In the genomic region with DNA sequence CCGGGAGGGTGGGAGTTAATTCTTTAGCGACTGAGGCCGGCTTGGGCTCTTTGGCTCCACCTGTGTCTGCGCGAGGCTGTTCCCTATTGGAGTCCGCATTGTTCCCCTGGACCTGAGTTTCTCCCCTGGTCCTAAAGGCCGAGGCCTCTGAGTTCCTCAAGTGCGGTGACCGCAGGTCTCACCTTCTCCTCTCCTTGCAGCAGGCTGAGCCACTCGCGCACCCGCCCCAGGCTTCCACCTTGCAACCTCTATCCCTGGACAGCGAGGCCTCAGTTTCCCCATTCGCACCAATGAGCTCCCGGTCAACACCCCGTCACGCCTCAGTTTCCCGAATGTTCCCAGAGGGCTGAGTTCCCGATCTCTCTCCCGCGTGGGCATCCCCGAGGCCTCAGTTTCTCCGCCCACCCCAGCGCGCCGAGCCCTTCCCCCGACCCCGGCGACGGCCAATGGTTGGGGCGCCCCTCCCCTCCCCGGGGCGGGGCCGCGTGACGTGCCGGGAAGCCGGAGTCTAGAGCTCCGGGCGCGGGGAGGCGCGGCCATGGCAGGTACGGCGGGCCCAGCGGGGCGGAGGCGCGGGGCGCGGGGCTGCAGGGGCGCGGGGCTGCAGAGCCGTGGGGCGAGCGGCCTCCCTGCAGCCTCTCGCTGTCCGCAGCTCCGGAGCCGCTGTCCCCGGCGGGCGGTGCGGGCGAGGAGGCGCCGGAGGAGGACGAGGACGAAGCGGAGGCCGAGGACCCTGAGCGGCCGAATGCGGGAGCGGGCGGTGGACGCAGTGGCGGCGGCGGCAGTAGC, we compare ENCODE assay signal across 8 cellular contexts. TPM values are rescaled to one million over a fixed set of nuclear protein-coding genes. Genes with fewer than 3 reads are reported as not detected.
DNase-seq lines count a peak whose midpoint lies in the region; ATAC-seq and TF ChIP-seq lines count a peak whose summit lies in the region.

A gene with protein sequence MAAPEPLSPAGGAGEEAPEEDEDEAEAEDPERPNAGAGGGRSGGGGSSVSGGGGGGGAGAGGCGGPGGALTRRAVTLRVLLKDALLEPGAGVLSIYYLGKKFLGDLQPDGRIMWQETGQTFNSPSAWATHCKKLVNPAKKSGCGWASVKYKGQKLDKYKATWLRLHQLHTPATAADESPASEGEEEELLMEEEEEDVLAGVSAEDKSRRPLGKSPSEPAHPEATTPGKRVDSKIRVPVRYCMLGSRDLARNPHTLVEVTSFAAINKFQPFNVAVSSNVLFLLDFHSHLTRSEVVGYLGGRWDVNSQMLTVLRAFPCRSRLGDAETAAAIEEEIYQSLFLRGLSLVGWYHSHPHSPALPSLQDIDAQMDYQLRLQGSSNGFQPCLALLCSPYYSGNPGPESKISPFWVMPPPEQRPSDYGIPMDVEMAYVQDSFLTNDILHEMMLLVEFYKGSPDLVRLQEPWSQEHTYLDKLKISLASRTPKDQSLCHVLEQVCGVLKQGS (plus strand): TSS at position 507 of the 789 bp plus-strand sequence. CDS start 32 bp downstream, at position 539.

- CTCF ChIA-PET in CD4-positive, alpha-beta T cell (lab: Charles Lee), result interaction anchor here (0.5 to 3.6 kb wide), 11 partner anchors 10 to 101 kb away, joined by 3 to 27 read pairs (median 4); partner anchors contain the start of genes SH3GL1 and YJU2

- H3K9ac ChIP-seq in endodermal cell (ENCODE audit: extremely low read depth, low read length, poor library complexity, severe bottlenecking), result peak within 1 kb of the TSS; percentile 95

- ATAC-seq in CD4-positive, alpha-beta T cell (ENCODE audit: poor library complexity), result peak; percentile 65
- ATAC-seq in GM19438 (IDR thresholded peaks at IDR 0.05; ENCODE audit: low read depth, unreplicated experiment), result peak; percentile 37
- peak; percentile 8 for ATAC-seq in HG03575 (IDR thresholded peaks at IDR 0.05; ENCODE audit: extremely low read depth, insufficient number of reproducible peaks, low FRiP score, unreplicated experiment)

- POLR2A ChIA-PET in CD4-positive, alpha-beta T cell (lab: Charles Lee), result interaction anchor here (0.9 to 2.9 kb wide), 27 partner anchors 10 to 580 kb away, joined by 3 to 43 read pairs (median 7); partner anchors contain the start of genes CHAF1A, DPP9, EEF2 and FSD1

- H3K27ac ChIP-seq in CD4-positive, alpha-beta T cell (ENCODE audit: low read depth, low read length), result peak within 1 kb of the TSS; percentile 70
- peak within 1 kb of the TSS; percentile 98 for H3K27ac ChIP-seq in endodermal cell (ENCODE audit: low read depth, low read length)

- H3K36me3 Mint-ChIP-seq in CD4-positive, alpha-beta T cell (ENCODE audit: low read depth), result peaks cover 18% of the 10 kb centered on the region
- H3K36me3 Mint-ChIP-seq in endodermal cell (ENCODE audit: low read depth), result peaks cover 28% of the 10 kb centered on the region

- peaks cover 5% of the 10 kb centered on the region for H3K4me1 ChIP-seq in endodermal cell (ENCODE audit: control insufficient read depth, insufficient read depth, low read length)

- 0 to 1% methylated on average over 18 to 80 of the region's 80 CpGs for WGBS in endodermal cell (ENCODE audit: insufficient coverage in 1 of 2, insufficient read length in 1 of 2), 2 experiments

- no peaks in the 10 kb centered on the region for H3K9me3 Mint-ChIP-seq in CD4-positive, alpha-beta T cell
- H3K9me3 Mint-ChIP-seq in endodermal cell, result no peaks in the 10 kb centered on the region

- H3K36me3 ChIP-seq in endodermal cell (ENCODE audit: control insufficient read depth, insufficient read depth, low read length), result peaks cover 23% of the 10 kb centered on the region

- H3K4me1 Mint-ChIP-seq in CD4-positive, alpha-beta T cell (ENCODE audit: low read depth), result peaks cover 32% of the 10 kb centered on the region
- peaks cover under 1% of the 10 kb centered on the region for H3K4me1 Mint-ChIP-seq in endodermal cell

- peak within 1 kb of the TSS; percentile 94 for H3K4me3 ChIP-seq in endodermal cell (ENCODE audit: low read length)

- intact Hi-C loops in CD4-positive, alpha-beta T cell (cut with DNase I, micrococcal nuclease), result loop anchor here (1.0 to 5.0 kb wide), 7 partner anchors 40 to 294 kb away; partner anchors contain the start of genes TMIGD2 (in 2 of the 2), YJU2 (in 2 of the 2), ANKRD24 (in 1 of the 2) and CHAF1A (in 1 of the 2)

- peak; percentile 81 to 94 (median 89) for DNase-seq in CD4-positive, alpha-beta T cell
- DNase-seq in NOMO-1 (lab: John Stamatoyannopoulos, UW; ENCODE audit: unreplicated experiment in 2 of 2) (peak; percentile 82 to 85), endodermal cell (peak; percentile 96), midbrain (lab: John Stamatoyannopoulos, UW) (peak; percentile 92)
- DNase-seq in activated CD8-positive, alpha-beta memory T cell treated with anti-CD3 and anti-CD28 coated beads, Interleukin-2, amount 50 U/mL, for 1 hour (ENCODE audit: extremely low read depth), result peak; percentile 54
- DNase-seq in stimulated activated CD8-positive, alpha-beta memory T cell treated with anti-CD3 and anti-CD28 coated beads, Interleukin-2, amount 100 ng/mL, for 1 hour (ENCODE audit: low read depth in 2 of 2), result peak; percentile 81 to 86

- no peaks in the 10 kb centered on the region for H3K27me3 ChIP-seq in CD4-positive, alpha-beta T cell (ENCODE audit: control insufficient read depth, insufficient read depth, low read length)
- no peaks in the 10 kb centered on the region for H3K27me3 ChIP-seq in endodermal cell (ENCODE audit: control insufficient read depth, insufficient read depth, low read length, poor library complexity, severe bottlenecking)

- TF ChIP-seq CTCF in CD4-positive, alpha-beta T cell (IDR thresholded peaks at IDR 0.05), result peak; percentile 34
- peak; percentile 62 for TF ChIP-seq CTCF in endodermal cell (conservative IDR thresholded peaks at IDR 0.05)

- H3K27ac Mint-ChIP-seq in CD4-positive, alpha-beta T cell, result peak within 1 kb of the TSS; percentile 83
- H3K27ac Mint-ChIP-seq in endodermal cell, result peak within 1 kb of the TSS; percentile 99

- H3K27me3 Mint-ChIP-seq in CD4-positive, alpha-beta T cell, result no peaks in the 10 kb centered on the region
- H3K27me3 Mint-ChIP-seq in endodermal cell (ENCODE audit: insufficient read depth), result no peaks in the 10 kb centered on the region

- H3K9me3 ChIP-seq in CD4-positive, alpha-beta T cell (ENCODE audit: control insufficient read depth, low read length), result no peaks in the 10 kb centered on the region
- no peaks in the 10 kb centered on the region for H3K9me3 ChIP-seq in endodermal cell (ENCODE audit: control insufficient read depth, low read length)

- peak within 1 kb of the TSS; percentile 91 for H3K4me3 Mint-ChIP-seq in CD4-positive, alpha-beta T cell
- peak within 1 kb of the TSS; percentile 82 for H3K4me3 Mint-ChIP-seq in endodermal cell

RNA-seq across cellular contexts. Expression of the gene that starts here (rescaled TPM):
- 10 to 100 TPM; 10.3 to 11.0 TPM for total RNA-seq in CD4-positive, alpha-beta T cell
- 10 to 100 TPM; 51.5 to 55.9 TPM for total RNA-seq in endodermal cell
- polyA plus RNA-seq in endodermal cell (2013, experiment 1 of 2), result 32.8 TPM
- polyA plus RNA-seq in endodermal cell (2013, experiment 2 of 2), result 30.6 TPM

Comparison
In these comparisons a context has a peak if more than half of its experiments do, and no peak if none do; other contexts are left out.
1. Peak in every context shown above with its lines: DNase-seq, ATAC-seq, H3K4me3 ChIP-seq and H3K27ac ChIP-seq.
2. RNA of the gene that starts here (total RNA-seq): 51.5 to 55.9 TPM in endodermal cell; 10.3 to 11.0 TPM in CD4-positive, alpha-beta T cell; every median in the first group is over 4 times any median in the second.
3. ATAC-seq: peak in every context shown above with its lines; median percentile 65 in CD4-positive, alpha-beta T cell; 37 in GM19438; 8 in HG03575.